In genomic region chr15:48336940-48337339, GRCh38 we compare ENCODE assay signal across 1 cellular context.
TF ChIP-seq lines count a peak whose summit lies in the region.

No MANE protein-coding gene starts in this region.

TF ChIP-seq in IMR-90, 13 proteins besides CTCF, POLR2A, EP300 and RAD21:
- TF ChIP-seq FOS (IDR thresholded peaks at IDR 0.05; ENCODE audit: low read depth, low read length) (no peak), ELK1 (IDR thresholded peaks at IDR 0.05; ENCODE audit: borderline replicate concordance, low read depth, low read length) (no peak), SMC3 (IDR thresholded peaks at IDR 0.05; ENCODE audit: low read depth, low read length) (no peak; the same call in 1 of the 2 replicates), NFE2L2 (IDR thresholded peaks at IDR 0.05; ENCODE audit: low read depth, low read length) (no peak), MXI1 (IDR thresholded peaks at IDR 0.05; ENCODE audit: borderline replicate concordance, low read depth, low read length) (no peak), BHLHE40 (IDR thresholded peaks at IDR 0.05; ENCODE audit: low read depth, low read length) (no peak)
